24 cellular contexts compared by ENCODE assay signal in the genomic region with DNA sequence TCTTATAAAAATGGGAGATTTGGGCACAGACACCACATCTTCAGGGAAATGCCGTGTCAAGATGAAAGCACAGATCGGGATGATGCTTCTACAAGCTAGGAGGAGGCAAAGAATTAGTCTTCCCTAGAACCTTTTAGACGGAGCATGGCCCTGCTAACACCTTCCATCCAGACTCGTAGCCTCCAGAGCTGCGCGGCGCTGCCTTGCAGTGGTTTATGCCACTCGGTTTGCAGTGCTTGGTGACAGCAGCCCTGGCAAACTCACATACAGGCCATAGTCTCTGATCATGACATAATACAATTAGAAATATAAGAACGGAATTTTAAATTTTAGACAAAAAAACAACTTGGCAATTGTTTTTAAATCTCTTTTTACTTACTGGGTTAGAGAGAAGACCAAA. TPM values are rescaled to one million over a fixed set of nuclear protein-coding genes. Genes with fewer than 3 reads are reported as not detected.
"Had no signal": no experiment of that assay in that cellular context is flagged by ENCODE, and none has a peak within 500 bp of the region (broad histone marks: within the 10 kb centered on the region; RNA-seq: fewer than 3 reads in every experiment).

No MANE protein-coding gene starts in this region.

- H3K27ac Mint-ChIP-seq: activated CD8-positive, alpha-beta T cell treated with anti-CD3 and anti-CD28 coated beads, Interleukin-2, amount 10 ng/mL, durations not matched to agents 7 days and 5 days; activated naive CD8-positive, alpha-beta T cell; mesothelial cell of epicardium; naive thymus-derived CD8-positive, alpha-beta T cell; neural progenitor cell; progenitor cell of endocrine pancreas; stimulated activated naive CD8-positive, alpha-beta T cell treated with anti-CD3 and anti-CD28 coated beads, Interleukin-15, Interleukin-2, amounts not matched to agents 100 ng/mL and 50 ng/mL, for 24 hours had no signal

- H3K27me3 ChIP-seq: adrenal gland, left lung, neural progenitor cell, tibial artery had no signal

- H3K4me1 ChIP-seq: adrenal gland, left lung, tibial artery had no signal

- H3K9me3 ChIP-seq: adrenal gland, left lung, tibial artery had no signal

- DNase-seq: activated CD4-positive, alpha-beta T cell treated with anti-CD3 and anti-CD28 coated beads for 1 hour; activated CD4-positive, alpha-beta T cell treated with anti-CD3 and anti-CD28 coated beads, Interleukin-2, amount 50 U/mL, for 1 hour; activated CD8-positive, alpha-beta T cell treated with anti-CD3 and anti-CD28 coated beads, Interleukin-2, amount 10 ng/mL, durations not matched to agents 7 days and 5 days; activated naive CD4-positive, alpha-beta T cell; central memory CD4-positive, alpha-beta T cell; foreskin melanocyte; kidney; retina; stimulated activated CD4-positive, alpha-beta T cell treated with anti-CD3 and anti-CD28 coated beads, Interleukin-12 subunit alpha, Interleukin-12 subunit beta, amount 100 ng/mL, for 4 hours; stimulated activated CD4-positive, alpha-beta T cell treated with anti-CD3 and anti-CD28 coated beads, Interleukin-4, amount 100 ng/mL, for 4 hours; substantia nigra; T-helper 1 cell had no signal

- H3K4me3 Mint-ChIP-seq: activated CD8-positive, alpha-beta T cell treated with anti-CD3 and anti-CD28 coated beads, Interleukin-2, amount 10 ng/mL, durations not matched to agents 7 days and 5 days; activated naive CD8-positive, alpha-beta T cell; mesothelial cell of epicardium; naive thymus-derived CD8-positive, alpha-beta T cell; neural progenitor cell; stimulated activated naive CD8-positive, alpha-beta T cell treated with anti-CD3 and anti-CD28 coated beads, Interleukin-15, Interleukin-2, amounts not matched to agents 100 ng/mL and 50 ng/mL, for 24 hours had no signal

- H3K9me3 Mint-ChIP-seq: naive thymus-derived CD8-positive, alpha-beta T cell; neural progenitor cell; stimulated activated naive CD8-positive, alpha-beta T cell treated with anti-CD3 and anti-CD28 coated beads, Interleukin-15, Interleukin-2, amounts not matched to agents 100 ng/mL and 50 ng/mL, for 24 hours had no signal

- H3K4me3 ChIP-seq: adrenal gland, left lung, neural progenitor cell, tibial artery had no signal

- H3K4me1 Mint-ChIP-seq: naive thymus-derived CD8-positive, alpha-beta T cell had no signal

- ATAC-seq: activated CD8-positive, alpha-beta T cell treated with anti-CD3 and anti-CD28 coated beads, Interleukin-2, amount 10 ng/mL, durations not matched to agents 7 days and 5 days; left lung; naive thymus-derived CD8-positive, alpha-beta T cell had no signal

- H3K36me3 ChIP-seq: adrenal gland, left lung, neural progenitor cell, WERI-Rb-1 had no signal

- H3K36me3 Mint-ChIP-seq: activated naive CD8-positive, alpha-beta T cell; mesothelial cell of epicardium; naive thymus-derived CD8-positive, alpha-beta T cell; neural progenitor cell had no signal

- H3K27ac ChIP-seq: adrenal gland, left lung, neural progenitor cell, tibial artery, WERI-Rb-1 had no signal

- H3K27me3 Mint-ChIP-seq: activated naive CD8-positive, alpha-beta T cell; progenitor cell of endocrine pancreas had no signal

RNA-seq across cellular contexts. Expression of a gene that starts 59.3 kb away (rescaled TPM):
- total RNA-seq: activated CD8-positive, alpha-beta T cell treated with anti-CD3 and anti-CD28 coated beads, Interleukin-2, amount 10 ng/mL, durations not matched to agents 7 days and 5 days; astrocyte; lung microvascular endothelial cell; naive thymus-derived CD8-positive, alpha-beta T cell had no signal
